1 cellular context compared by ENCODE assay signal in the genomic region with DNA sequence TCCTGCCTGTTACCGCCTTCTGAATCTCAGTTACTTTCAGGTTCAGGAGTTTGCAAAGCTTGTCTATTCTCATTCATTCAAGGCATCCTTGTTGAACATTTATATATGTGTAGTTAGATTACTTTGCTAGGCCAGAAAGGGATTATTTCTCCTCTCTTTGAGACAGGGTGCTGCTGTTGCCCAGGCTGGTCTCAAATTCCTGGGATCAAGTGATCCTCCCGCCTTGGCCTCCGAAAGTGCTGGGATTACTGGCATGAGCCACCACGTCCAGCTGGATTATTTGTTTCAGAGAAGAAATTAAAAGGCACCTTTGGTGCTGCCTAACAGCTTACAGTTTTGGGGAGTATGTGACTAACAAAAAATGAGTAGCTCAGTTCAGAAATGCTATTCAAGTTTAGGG.
TF ChIP-seq lines count a peak whose summit lies in the region.

No MANE protein-coding gene starts in this region.

TF ChIP-seq in WTC11, 78 proteins besides CTCF, POLR2A, EP300 and RAD21 (continued from another document):
- TF ChIP-seq KAT7 (CRISPR knock-in tag; IDR thresholded peaks at IDR 0.05; ENCODE audit: borderline replicate concordance): no peak
